8 cellular contexts compared by ENCODE assay signal in the genomic region with DNA sequence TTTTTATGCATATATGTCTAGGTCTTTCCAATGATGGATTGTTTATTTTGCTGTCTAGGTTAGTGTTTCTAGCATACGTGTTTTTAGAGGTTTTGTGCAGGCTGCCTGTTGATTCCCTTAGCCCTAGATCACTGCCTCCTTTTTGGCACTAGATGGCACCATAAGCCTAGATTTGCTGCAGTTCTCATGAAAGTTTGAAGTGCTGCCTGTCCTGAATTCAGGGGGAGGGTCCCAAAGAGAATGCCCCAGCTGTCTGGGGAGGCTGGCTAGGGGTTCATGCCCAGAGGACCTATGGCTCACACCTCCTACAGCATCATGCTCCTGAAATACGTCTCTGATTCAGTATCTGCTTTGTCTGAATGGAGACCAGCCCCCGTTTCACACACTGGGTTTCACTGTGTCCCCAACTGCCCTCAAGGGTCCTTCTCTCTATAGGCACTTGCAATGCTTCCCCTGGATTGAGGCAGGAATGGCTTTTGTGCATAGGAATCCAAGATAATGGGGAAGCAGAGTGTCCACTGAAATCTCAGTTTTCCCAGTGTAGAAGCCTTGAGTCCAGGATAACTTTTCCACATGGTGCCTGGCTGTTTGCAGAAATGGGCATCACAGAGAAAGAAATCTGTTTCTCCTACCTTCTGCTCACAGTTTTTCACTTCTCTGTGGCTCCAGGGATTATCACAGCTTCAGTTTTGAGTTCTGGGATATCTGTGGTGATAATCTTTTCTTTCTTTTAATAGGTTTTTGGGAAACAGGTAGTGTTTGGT. TPM values are rescaled to one million over a fixed set of nuclear protein-coding genes. Genes with fewer than 3 reads are reported as not detected.
DNase-seq lines count a peak whose midpoint lies in the region; ATAC-seq, FAIRE-seq and TF ChIP-seq lines count a peak whose summit lies in the region.

No MANE protein-coding gene starts in this region.

- CTCF ChIA-PET in activated CD4-positive, alpha-beta T cell treated with anti-CD3 and anti-CD28 coated beads for 36 hours (lab: Charles Lee) = interaction anchor here (0.7 to 2.6 kb wide), 10 partner anchors 9 to 934 kb away, joined by 3 to 14 read pairs (median 5); no protein-coding TSS in a partner anchor

- H3K4me3 ChIP-seq in lung (no peak overlapping the region), stomach (no peak overlapping the region)

- TF ChIP-seq CTCF in lung (IDR thresholded peaks at IDR 0.05; ENCODE audit: control extremely low read depth, extremely low read depth) = peak; percentile 90
- TF ChIP-seq CTCF in stomach (IDR thresholded peaks at IDR 0.05) = peak in 5 of 7 experiments; percentile 57 to 79 (median 73)

- TF ChIP-seq POLR2A in stomach (IDR thresholded peaks at IDR 0.05) = no peak

- intact Hi-C loops in activated CD4-positive, alpha-beta T cell treated with anti-CD3 and anti-CD28 coated beads for 36 hours (cut with DNase I, micrococcal nuclease) = loop anchor here (1.0 to 5.0 kb wide), 4 partner anchors 157 to 1182 kb away; no protein-coding TSS in a partner anchor
- intact Hi-C loops in stomach (cut with DNase I; ENCODE audit: low total_unique reads) = no loop called here

- no peaks in the 10 kb centered on the region for H3K36me3 ChIP-seq in lung (ENCODE audit: control insufficient read depth in 2 of 2, insufficient read depth in 2 of 2, low read length in 2 of 2)
- no peaks in the 10 kb centered on the region for H3K36me3 ChIP-seq in stomach

- 40 to 50% methylated on average over 3 of the region's 3 CpGs for WGBS in lung, 2 donors
- 28 to 38% (median 32%) methylated on average over 3 of the region's 3 CpGs for WGBS in stomach, 5 donors

- DNase-seq in AML-193 (lab: John Stamatoyannopoulos, UW) = peak; percentile 54 to 67
- peak; percentile 56 for DNase-seq in GM19239 (ENCODE audit: insufficient read length, low spot score)
- DNase-seq in NCI-H345 treated with DMSO at 0.1 percent for 48 hours (lab: John Stamatoyannopoulos, UW; ENCODE audit: unreplicated experiment) = peak; percentile 68
- DNase-seq in activated CD4-positive, alpha-beta T cell treated with anti-CD3 and anti-CD28 coated beads for 36 hours = peak; percentile 53
- peak; percentile 69 for DNase-seq in ecto neural progenitor cell (ENCODE audit: low spot score)
- DNase-seq in lung (ENCODE audit: low spot score) = peak; percentile 46
- DNase-seq in stomach = peak; percentile 41

- H3K27me3 Mint-ChIP-seq in activated CD4-positive, alpha-beta T cell treated with anti-CD3 and anti-CD28 coated beads for 36 hours = peaks cover 8% of the 10 kb centered on the region

- H3K27ac Mint-ChIP-seq in activated CD4-positive, alpha-beta T cell treated with anti-CD3 and anti-CD28 coated beads for 36 hours = no peak overlapping the region

- TF ChIP-seq EP300 in stomach (IDR thresholded peaks at IDR 0.05) = no peak

- H3K9me3 ChIP-seq in lung (ENCODE audit: control insufficient read depth in 2 of 2, insufficient read depth in 1 of 2, low read length in 1 of 2) (peaks cover 0 to 5% of the 10 kb centered on the region in 2 donors), stomach (peaks cover 0 to 7% (median 3%) of the 10 kb centered on the region in 4 donors)

- H3K27ac ChIP-seq in lung (ENCODE audit: low read depth in 1 of 2, low read length in 1 of 2) (no peak overlapping the region), stomach (no peak overlapping the region)

- H3K4me1 Mint-ChIP-seq in activated CD4-positive, alpha-beta T cell treated with anti-CD3 and anti-CD28 coated beads for 36 hours = peaks cover 2% of the 10 kb centered on the region

- no peaks in the 10 kb centered on the region for H3K27me3 ChIP-seq in lung (ENCODE audit: control insufficient read depth, insufficient read depth)
- no peaks in the 10 kb centered on the region for H3K27me3 ChIP-seq in stomach

- POLR2A ChIA-PET in activated CD4-positive, alpha-beta T cell treated with anti-CD3 and anti-CD28 coated beads for 36 hours (lab: Charles Lee) = interaction anchor here (0.6 kb wide), 1 partner anchor 67 kb away, joined by 3 read pairs; no protein-coding TSS in a partner anchor

- no peak overlapping the region for H3K4me3 Mint-ChIP-seq in activated CD4-positive, alpha-beta T cell treated with anti-CD3 and anti-CD28 coated beads for 36 hours

- ATAC-seq in activated CD4-positive, alpha-beta T cell treated with anti-CD3 and anti-CD28 coated beads for 36 hours = peak; percentile 77
- ATAC-seq in lung (ENCODE audit: insufficient read depth, low FRiP score) (peak; percentile 67), HG02970 (IDR thresholded peaks at IDR 0.05; ENCODE audit: low FRiP score, unreplicated experiment) (no peak)

- no peaks in the 10 kb centered on the region for H3K36me3 Mint-ChIP-seq in activated CD4-positive, alpha-beta T cell treated with anti-CD3 and anti-CD28 coated beads for 36 hours (ENCODE audit: low read depth)

- FAIRE-seq in GM19239 (lab: Jason Lieb, UNC) = peak; percentile 88

- peaks cover 3% of the 10 kb centered on the region for H3K9me3 Mint-ChIP-seq in activated CD4-positive, alpha-beta T cell treated with anti-CD3 and anti-CD28 coated beads for 36 hours (ENCODE audit: low read depth)

- no peaks in the 10 kb centered on the region for H3K4me1 ChIP-seq in lung (ENCODE audit: control insufficient read depth in 2 of 2, insufficient read depth in 2 of 2, low read length in 2 of 2)
- H3K4me1 ChIP-seq in stomach = peaks cover 0 to 20% (median 6%) of the 10 kb centered on the region in 4 donors

RNA-seq across cellular contexts. Expression of a gene that starts 14.2 kb away (rescaled TPM):
- total RNA-seq in activated CD4-positive, alpha-beta T cell treated with anti-CD3 and anti-CD28 coated beads for 36 hours = 10 to 100 TPM; 66.7 to 88.0 TPM
- total RNA-seq in lung = 100 to 1,000 TPM; 135 to 166 TPM
- polyA plus RNA-seq in lung = 100 to 1,000 TPM in 1 of 2 donors, 10 to 100 TPM in 1; 74.2 to 115 TPM
- 100 to 1,000 TPM in 2 of 5 donors, 10 to 100 TPM in 3; 61.8 to 208 (median 89.5) TPM for total RNA-seq in stomach
- polyA plus RNA-seq in stomach = 10 to 100 TPM; 19.4 to 64.3 (median 54.2) TPM
